ENCODE assay signal across 8 cellular contexts in the genomic region with DNA sequence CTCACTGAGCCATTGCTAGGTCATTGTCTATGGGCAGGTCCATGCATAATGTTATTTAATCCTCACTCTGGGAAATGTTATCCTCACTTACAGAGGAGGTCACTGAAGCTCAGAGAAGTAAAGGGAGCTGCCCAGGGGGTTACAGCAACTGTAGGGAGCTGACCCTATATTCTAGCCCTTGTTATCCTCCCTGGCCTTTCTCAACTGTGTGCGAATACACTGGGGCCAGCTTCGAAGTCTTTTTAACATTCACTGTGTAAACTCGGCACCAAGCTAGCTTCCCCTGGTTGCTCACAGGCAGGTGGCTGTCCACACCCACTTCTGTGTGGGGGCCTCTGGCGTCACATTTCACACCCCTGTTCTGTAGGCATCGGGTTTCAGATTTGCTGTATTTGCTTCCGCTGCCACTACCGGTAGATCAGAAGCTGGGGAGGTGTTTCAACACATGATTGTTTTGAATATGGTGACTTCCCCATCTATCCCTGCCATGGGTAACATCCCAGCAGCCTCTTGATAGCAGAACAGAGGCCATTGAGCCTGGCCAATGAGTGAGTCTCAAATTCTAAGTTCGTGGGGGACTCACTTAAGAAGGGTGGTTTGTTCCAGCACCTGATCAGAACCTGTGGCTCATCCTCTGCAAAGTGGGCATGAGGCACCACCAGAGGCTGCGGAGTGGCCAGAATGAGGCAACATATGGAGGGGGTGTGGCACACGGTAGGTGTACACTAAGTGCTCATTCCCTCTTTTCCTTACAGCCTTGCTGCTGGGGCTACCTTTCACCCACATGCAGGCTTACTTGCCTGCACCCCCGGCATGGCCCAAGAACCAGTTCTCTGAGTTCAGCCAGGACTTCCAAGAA.
DNase-seq lines count a peak whose midpoint lies in the region; ATAC-seq and TF ChIP-seq lines count a peak whose summit lies in the region.

No MANE protein-coding gene starts in this region.

- no peaks in the 10 kb centered on the region for H3K9me3 Mint-ChIP-seq in activated T-cell treated with anti-CD3 and anti-CD28 coated beads, Interleukin-2, amount 50 U/mL, for 24 hours
- no peaks in the 10 kb centered on the region for H3K9me3 Mint-ChIP-seq in stimulated activated effector memory CD8-positive, alpha-beta T cell treated with anti-CD3 and anti-CD28 coated beads, Interleukin-12 subunit alpha, Interleukin-12 subunit beta, amount 100 ng/mL, for 72 hours

- no peaks in the 10 kb centered on the region for H3K27me3 Mint-ChIP-seq in activated T-cell treated with anti-CD3 and anti-CD28 coated beads, Interleukin-2, amount 50 U/mL, for 24 hours

- H3K36me3 Mint-ChIP-seq in activated T-cell treated with anti-CD3 and anti-CD28 coated beads, Interleukin-2, amount 50 U/mL, for 24 hours (ENCODE audit: low read depth), result peaks cover 20% of the 10 kb centered on the region
- H3K36me3 Mint-ChIP-seq in stimulated activated effector memory CD8-positive, alpha-beta T cell treated with anti-CD3 and anti-CD28 coated beads, Interleukin-12 subunit alpha, Interleukin-12 subunit beta, amount 100 ng/mL, for 72 hours, result peaks cover 38% of the 10 kb centered on the region

- DNase-seq in NK-92 (lab: John Stamatoyannopoulos, UW; ENCODE audit: unreplicated experiment) (peak; percentile 23), left lung (peak in 1 of 2 donors; percentile 83), retina (no peak), AG08396 (ENCODE audit: low spot score) (no peak)
- DNase-seq in activated T-cell treated with anti-CD3 and anti-CD28 coated beads, Interleukin-2, amount 50 U/mL, for 24 hours, result peak; percentile 84
- peak; percentile 59 to 89 for DNase-seq in stimulated activated effector memory CD8-positive, alpha-beta T cell treated with anti-CD3 and anti-CD28 coated beads, Interleukin-12 subunit alpha, Interleukin-12 subunit beta, amount 100 ng/mL, for 72 hours (ENCODE audit: low spot score in 2 of 2)

- peak overlapping the region; percentile 96 for H3K27ac Mint-ChIP-seq in activated T-cell treated with anti-CD3 and anti-CD28 coated beads, Interleukin-2, amount 50 U/mL, for 24 hours
- peak overlapping the region; percentile 98 for H3K27ac Mint-ChIP-seq in stimulated activated effector memory CD8-positive, alpha-beta T cell treated with anti-CD3 and anti-CD28 coated beads, Interleukin-12 subunit alpha, Interleukin-12 subunit beta, amount 100 ng/mL, for 72 hours

- peaks cover 95% of the 10 kb centered on the region for H3K4me1 Mint-ChIP-seq in activated T-cell treated with anti-CD3 and anti-CD28 coated beads, Interleukin-2, amount 50 U/mL, for 24 hours (ENCODE audit: low read depth)
- H3K4me1 Mint-ChIP-seq in stimulated activated effector memory CD8-positive, alpha-beta T cell treated with anti-CD3 and anti-CD28 coated beads, Interleukin-12 subunit alpha, Interleukin-12 subunit beta, amount 100 ng/mL, for 72 hours, result peaks cover 96% of the 10 kb centered on the region

- H3K4me3 ChIP-seq in left lung, result peak overlapping the region in 1 of 2 donors; percentile 51

- peak overlapping the region; percentile 63 for H3K4me3 Mint-ChIP-seq in activated T-cell treated with anti-CD3 and anti-CD28 coated beads, Interleukin-2, amount 50 U/mL, for 24 hours
- peak overlapping the region; percentile 81 for H3K4me3 Mint-ChIP-seq in stimulated activated effector memory CD8-positive, alpha-beta T cell treated with anti-CD3 and anti-CD28 coated beads, Interleukin-12 subunit alpha, Interleukin-12 subunit beta, amount 100 ng/mL, for 72 hours

- peak overlapping the region; percentile 79 to 96 for H3K27ac ChIP-seq in left lung

- ATAC-seq in GM18907 (IDR thresholded peaks at IDR 0.05; ENCODE audit: unreplicated experiment) (peak; percentile 41), HG02885 (IDR thresholded peaks at IDR 0.05; ENCODE audit: poor library complexity, unreplicated experiment) (peak; percentile 54), left lung (peak; percentile 15)
- peak; percentile 77 for ATAC-seq in stimulated activated effector memory CD8-positive, alpha-beta T cell treated with anti-CD3 and anti-CD28 coated beads, Interleukin-12 subunit alpha, Interleukin-12 subunit beta, amount 100 ng/mL, for 72 hours

- H3K27me3 ChIP-seq in left lung, result no peaks in the 10 kb centered on the region

- intact Hi-C loops in left lung (cut with DNase I), result no loop called here

- peaks cover 11 to 100% of the 10 kb centered on the region in 2 donors for H3K4me1 ChIP-seq in left lung

- no peaks in the 10 kb centered on the region for H3K36me3 ChIP-seq in left lung

- H3K9me3 ChIP-seq in left lung, result no peaks in the 10 kb centered on the region

- no peak for TF ChIP-seq CTCF in left lung (IDR thresholded peaks at IDR 0.05)

Comparison
In these comparisons a context has a peak if more than half of its experiments do, and no peak if none do; other contexts are left out.
1. ATAC-seq: peak in every context shown above with its lines; median percentile 77 in stimulated activated effector memory CD8-positive, alpha-beta T cell treated with anti-CD3 and anti-CD28 coated beads, Interleukin-12 subunit alpha, Interleukin-12 subunit beta, amount 100 ng/mL, for 72 hours; 54 in HG02885; 41 in GM18907; 15 in left lung.
2. DNase-seq: peak in NK-92 (single experiment), activated T-cell treated with anti-CD3 and anti-CD28 coated beads, Interleukin-2, amount 50 U/mL, for 24 hours (single experiment) and stimulated activated effector memory CD8-positive, alpha-beta T cell treated with anti-CD3 and anti-CD28 coated beads, Interleukin-12 subunit alpha, Interleukin-12 subunit beta, amount 100 ng/mL, for 72 hours (2 of 2); none in retina (single experiment) and AG08396 (single experiment).